In genomic region chr10:116787893-116788665, GRCh38 we compare ENCODE assay signal across 8 cellular contexts. TPM values are rescaled to one million over a fixed set of nuclear protein-coding genes. Genes with fewer than 3 reads are reported as not detected.
A peak's percentile ranks its signal among the peaks of the same experiment; 100 is the strongest.
DNase-seq lines count a peak whose midpoint lies in the region; FAIRE-seq and TF ChIP-seq lines count a peak whose summit lies in the region.

No MANE protein-coding gene starts in this region.

- H3K4me2 ChIP-seq in MM.1S (ENCODE audit: low read depth, low read length) = peak overlapping the region; percentile 90
- H3K4me2 ChIP-seq in hepatocyte = peak overlapping the region; percentile 84

- TF ChIP-seq EP300 in sigmoid colon (IDR thresholded peaks at IDR 0.05) = no peak

- H3K4me1 Mint-ChIP-seq in T-helper 2 cell treated with Interferon-gamma antibody and Interleukin-4, amounts not matched to agents 5 μg/mL and 100 μg/mL, for 36 hours (ENCODE audit: low read depth) = peaks cover 13% of the 10 kb centered on the region

- peaks cover 3% of the 10 kb centered on the region; the same call in 1 of the 2 replicates for H3K4me1 ChIP-seq in MM.1S (ENCODE audit: low read length)
- no peaks in the 10 kb centered on the region for H3K4me1 ChIP-seq in hepatocyte (ENCODE audit: insufficient read depth)
- H3K4me1 ChIP-seq in sigmoid colon = peaks cover 0 to 5% (median 2%) of the 10 kb centered on the region in 4 donors

- TF ChIP-seq POLR2A in H54 (IDR thresholded peaks at IDR 0.05; ENCODE audit: low read depth, low read length) (no peak), sigmoid colon (IDR thresholded peaks at IDR 0.05) (no peak)

- intact Hi-C loops in sigmoid colon (cut with DNase I) = loop anchor here (1.0 to 5.0 kb wide), 3 partner anchors 46 to 161 kb away; partner anchors contain the start of gene HSPA12A

- H3K27ac Mint-ChIP-seq in T-helper 2 cell treated with Interferon-gamma antibody and Interleukin-4, amounts not matched to agents 5 μg/mL and 100 μg/mL, for 36 hours = peak overlapping the region; percentile 70

- H4K20me1 ChIP-seq in MM.1S (ENCODE audit: insufficient read depth, low read length) (no peaks in the 10 kb centered on the region), hepatocyte (ENCODE audit: insufficient read depth, poor library complexity, severe bottlenecking) (no peaks in the 10 kb centered on the region)

- no peaks in the 10 kb centered on the region for H3K9me3 Mint-ChIP-seq in T-helper 2 cell treated with Interferon-gamma antibody and Interleukin-4, amounts not matched to agents 5 μg/mL and 100 μg/mL, for 36 hours

- H3K4me3 ChIP-seq in MM.1S (ENCODE audit: low read length) (peak overlapping the region; percentile 54), hepatocyte (no peak overlapping the region), sigmoid colon (peak overlapping the region in 3 of 4 donors; percentile 17 to 27 (median 18))

- H3K9me3 ChIP-seq in MM.1S (replicated peaks; ENCODE audit: insufficient read depth, low read length) (no peaks in the 10 kb centered on the region), hepatocyte (ENCODE audit: low read depth) (no peaks in the 10 kb centered on the region), sigmoid colon (no peaks in the 10 kb centered on the region)

- H3K27me3 ChIP-seq in MM.1S (replicated peaks; ENCODE audit: insufficient read depth, low read length) (no peaks in the 10 kb centered on the region), hepatocyte (no peaks in the 10 kb centered on the region), sigmoid colon (no peaks in the 10 kb centered on the region)

- H3K9me2 ChIP-seq in MM.1S (replicated peaks; ENCODE audit: insufficient read depth, low read length) (no peaks in the 10 kb centered on the region), hepatocyte (replicated peaks; ENCODE audit: insufficient read depth) (no peaks in the 10 kb centered on the region)

- WGBS in hepatocyte (ENCODE audit: low lambda C conversion rate, missing lambda C conversion rate) = 8% methylated on average over 29 of the region's 29 CpGs
- 2 to 4% methylated on average over 29 of the region's 29 CpGs for WGBS in sigmoid colon, 2 donors

- H3K27ac ChIP-seq in MM.1S (ENCODE audit: low read length) = no peak overlapping the region
- no peak overlapping the region for H3K27ac ChIP-seq in hepatocyte
- no peak overlapping the region for H3K27ac ChIP-seq in sigmoid colon

- H3K36me3 ChIP-seq in MM.1S (replicated peaks; ENCODE audit: insufficient read depth, low read length) = no peaks in the 10 kb centered on the region
- no peaks in the 10 kb centered on the region for H3K36me3 ChIP-seq in hepatocyte (replicated peaks; ENCODE audit: insufficient read depth, low read depth)
- no peaks in the 10 kb centered on the region for H3K36me3 ChIP-seq in sigmoid colon

- peak; percentile 84 for DNase-seq in GM03348 (ENCODE audit: low spot score)
- peak; percentile 36 for DNase-seq in H54 (ENCODE audit: insufficient read length, low spot score)
- peak; percentile 68 for DNase-seq in MM.1S
- DNase-seq in T-helper 2 cell treated with Interferon-gamma antibody and Interleukin-4, amounts not matched to agents 5 μg/mL and 100 μg/mL, for 36 hours (ENCODE audit: low spot score) = peak; percentile 70
- peak in 57 of 58 donors; percentile 3 to 89 (median 65) for DNase-seq in anterior cingulate cortex (lab: John Stamatoyannopoulos, UW)
- DNase-seq in hepatocyte (ENCODE audit: low spot score) = peak; percentile 84
- peak; percentile 88 for DNase-seq in sigmoid colon
- DNase-seq in cortex of kidney (lab: John Stamatoyannopoulos, UW) = no peak

- no peaks in the 10 kb centered on the region for H3K79me2 ChIP-seq in MM.1S (ENCODE audit: low read length)
- H3K79me2 ChIP-seq in hepatocyte = no peaks in the 10 kb centered on the region

- peak overlapping the region; percentile 15; the same call in 1 of the 2 replicates for H3K9ac ChIP-seq in MM.1S (ENCODE audit: low read length)

- FAIRE-seq in H54 (lab: Jason Lieb, UNC) = no peak

- peak overlapping the region; percentile 86 for H2AFZ ChIP-seq in MM.1S (ENCODE audit: low read length)
- no peak overlapping the region for H2AFZ ChIP-seq in hepatocyte

- H3K4me3 Mint-ChIP-seq in T-helper 2 cell treated with Interferon-gamma antibody and Interleukin-4, amounts not matched to agents 5 μg/mL and 100 μg/mL, for 36 hours = peak overlapping the region; percentile 55

- H3K36me3 Mint-ChIP-seq in T-helper 2 cell treated with Interferon-gamma antibody and Interleukin-4, amounts not matched to agents 5 μg/mL and 100 μg/mL, for 36 hours (ENCODE audit: low read depth) = no peaks in the 10 kb centered on the region

- TF ChIP-seq CTCF in MM.1S (IDR thresholded peaks at IDR 0.05; ENCODE audit: low read length) (peak; percentile 97), hepatocyte (IDR thresholded peaks at IDR 0.05; ENCODE audit: poor library complexity) (peak; percentile 99), sigmoid colon (IDR thresholded peaks at IDR 0.05) (peak; percentile 91 to 100 (median 93))

- no peaks in the 10 kb centered on the region for H3F3A ChIP-seq in MM.1S (ENCODE audit: insufficient read depth, low read length)

- no peaks in the 10 kb centered on the region for H3K27me3 Mint-ChIP-seq in T-helper 2 cell treated with Interferon-gamma antibody and Interleukin-4, amounts not matched to agents 5 μg/mL and 100 μg/mL, for 36 hours (ENCODE audit: low read depth)

RNA-seq across cellular contexts. Expression of gene HSPA12A, which starts 45.7 kb away (rescaled TPM):
- total RNA-seq in hepatocyte (7.9 and 9.9 TPM in 2 replicates), sigmoid colon (10 to 100 TPM; 12.3 to 17.4 (median 15.4) TPM)
- polyA plus RNA-seq in hepatocyte (8.7 and 10.7 TPM in 2 replicates), sigmoid colon (1 to 10 TPM; 1.4 to 3.6 (median 3.0) TPM)
